In the genomic region with DNA sequence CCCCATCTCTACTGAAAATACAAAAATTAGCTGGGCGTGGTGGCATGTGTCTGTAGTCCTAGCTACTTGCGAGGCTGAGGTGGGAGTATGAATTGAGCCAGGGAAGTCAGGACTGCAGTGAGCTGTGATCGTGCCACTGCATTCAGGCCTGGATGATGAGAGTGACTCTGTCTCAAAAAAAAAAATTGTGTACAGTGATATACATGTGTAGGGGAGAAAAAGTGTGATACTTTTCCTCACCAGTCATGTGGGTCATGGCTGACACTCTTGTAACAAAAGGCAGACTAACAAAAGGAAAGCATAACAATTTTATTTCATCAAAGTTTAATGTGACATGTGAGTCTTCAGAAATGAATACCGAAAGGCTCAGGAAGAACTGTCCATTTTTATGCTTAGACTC, we compare ENCODE assay signal across 20 cellular contexts. TPM values are rescaled to one million over a fixed set of nuclear protein-coding genes. Genes with fewer than 3 reads are reported as not detected.
A peak's percentile ranks its signal among the peaks of the same experiment; 100 is the strongest.
DNase-seq lines count a peak whose midpoint lies in the region; ATAC-seq and TF ChIP-seq lines count a peak whose summit lies in the region.
"Had no signal": no experiment of that assay in that cellular context is flagged by ENCODE, and none has a peak within 500 bp of the region (broad histone marks: within the 10 kb centered on the region; RNA-seq: fewer than 3 reads in every experiment).

No MANE protein-coding gene starts in this region.

- no peak overlapping the region for H2BK5ac ChIP-seq in IMR-90 (ENCODE audit: low read depth, low read length, poor library complexity, severe bottlenecking)

- H3K9me3 Mint-ChIP-seq in activated CD4-positive, alpha-beta T cell treated with anti-CD3 and anti-CD28 coated beads for 36 hours (ENCODE audit: low read depth) = no peaks in the 10 kb centered on the region
- H3K9me3 Mint-ChIP-seq in activated naive CD8-positive, alpha-beta T cell treated with anti-CD3 and anti-CD28 coated beads, Interleukin-2, amount 50 U/mL, for 24 hours = no peaks in the 10 kb centered on the region
- H3K9me3 Mint-ChIP-seq: CD4-positive, alpha-beta memory T cell; central memory CD8-positive, alpha-beta T cell had no signal

- H3K9me3 ChIP-seq in IMR-90 (ENCODE audit: control insufficient read depth, insufficient read depth, low read length) (no peaks in the 10 kb centered on the region), vagina (no peaks in the 10 kb centered on the region)
- H3K9me3 ChIP-seq: right lobe of liver, transverse colon had no signal

- H3K4me1 ChIP-seq in IMR-90 (ENCODE audit: control insufficient read depth, insufficient read depth, low read length) (peaks cover 2% of the 10 kb centered on the region), vagina (no peaks in the 10 kb centered on the region)

- peaks cover 25% of the 10 kb centered on the region for H3K4me1 Mint-ChIP-seq in activated CD4-positive, alpha-beta T cell treated with anti-CD3 and anti-CD28 coated beads for 36 hours
- peaks cover 27% of the 10 kb centered on the region for H3K4me1 Mint-ChIP-seq in activated naive CD8-positive, alpha-beta T cell treated with anti-CD3 and anti-CD28 coated beads, Interleukin-2, amount 50 U/mL, for 24 hours
- H3K4me1 Mint-ChIP-seq: central memory CD8-positive, alpha-beta T cell had no signal

- H4K20me1 ChIP-seq in IMR-90 (ENCODE audit: insufficient read depth, low read length) = no peaks in the 10 kb centered on the region

- H4K5ac ChIP-seq in IMR-90 (ENCODE audit: low read depth, low read length) = no peak overlapping the region

- H3K14ac ChIP-seq in IMR-90 (replicated peaks; ENCODE audit: low read depth, low read length) = no peak overlapping the region

- DNase-seq in activated CD4-positive, alpha-beta T cell treated with anti-CD3 and anti-CD28 coated beads for 36 hours = peak; percentile 20
- DNase-seq in activated CD4-positive, alpha-beta T cell treated with anti-CD3 and anti-CD28 coated beads, Interleukin-2, amount 50 U/mL, for 4 hours = no peak
- DNase-seq in IMR-90 (no peak), vagina (ENCODE audit: extremely low spot score in 2 of 2) (no peak), AG20443 (ENCODE audit: low spot score) (no peak), COLO829 (ENCODE audit: low spot score) (no peak)
- DNase-seq in activated naive CD8-positive, alpha-beta T cell treated with anti-CD3 and anti-CD28 coated beads, Interleukin-2, amount 50 U/mL, for 24 hours = peak; percentile 22
- DNase-seq: CD4-positive, alpha-beta memory T cell; left colon; NCI-H1417 treated with DMSO at 0.1 percent for 48 hours; NCI-H446 treated with DMSO at 0.1 percent for 48 hours; nucleus accumbens; right lobe of liver; transverse colon had no signal

- H3K4me3 ChIP-seq in IMR-90 (ENCODE audit: insufficient read depth, low read depth, low read length) (no peak overlapping the region), vagina (no peak overlapping the region)
- H3K4me3 ChIP-seq: right lobe of liver, transverse colon had no signal

- peak overlapping the region; percentile 43 for H2AK5ac ChIP-seq in IMR-90 (ENCODE audit: low read depth, low read length)

- 100% methylated on average over 1 of the region's 4 CpGs; no CpG with 5 or more reads in 1 of the 2 experiments for WGBS in IMR-90 (ENCODE audit: extremely low coverage in 2 of 2, insufficient read length in 1 of 2), 2 experiments

- 0 out of 2 replicates have a peak, but pooled peaks cover 5% of the 10 kb centered on the region for H3K9me1 ChIP-seq in IMR-90 (ENCODE audit: insufficient read depth, low read length)

- no peak for TF ChIP-seq RAD21 in IMR-90 (IDR thresholded peaks at IDR 0.05; ENCODE audit: low read length)

- H3K4me2 ChIP-seq in IMR-90 (ENCODE audit: low read depth, low read length) = no peak overlapping the region

- TF ChIP-seq CTCF in IMR-90 (conservative IDR thresholded peaks at IDR 0.05; ENCODE audit: low read depth, low read length) (no peak), vagina (IDR thresholded peaks at IDR 0.05) (no peak)

- H3K27me3 Mint-ChIP-seq in activated CD4-positive, alpha-beta T cell treated with anti-CD3 and anti-CD28 coated beads for 36 hours = peaks cover 32% of the 10 kb centered on the region
- peaks cover 39% of the 10 kb centered on the region for H3K27me3 Mint-ChIP-seq in activated naive CD8-positive, alpha-beta T cell treated with anti-CD3 and anti-CD28 coated beads, Interleukin-2, amount 50 U/mL, for 24 hours

- no peak overlapping the region for H3K9ac ChIP-seq in IMR-90 (ENCODE audit: low read depth, low read length)

- CTCF ChIA-PET in activated CD4-positive, alpha-beta T cell treated with anti-CD3 and anti-CD28 coated beads for 36 hours (lab: Charles Lee) = interaction anchor here (0.6 to 3.0 kb wide), 7 partner anchors 9 to 1016 kb away, joined by 3 to 13 read pairs (median 4); partner anchors contain the start of gene ITFG1
- CTCF ChIA-PET in IMR-90 (lab: Yijun Ruan, JAX) = interaction anchor here (1.0 to 1.5 kb wide), 2 partner anchors 425 to 1016 kb away, joined by 4 to 7 read pairs; no protein-coding TSS in a partner anchor

- H2BK120ac ChIP-seq in IMR-90 (ENCODE audit: low read depth, low read length) = peak overlapping the region; percentile 52; the same call in 1 of the 2 replicates

- no peaks in the 10 kb centered on the region for H3K36me3 ChIP-seq in IMR-90 (ENCODE audit: control insufficient read depth, insufficient read depth, low read length)
- H3K36me3 ChIP-seq in vagina = no peaks in the 10 kb centered on the region
- H3K36me3 ChIP-seq: right lobe of liver, transverse colon had no signal

- dilution Hi-C loops in IMR-90 (cut with HindIII; ENCODE audit: low sequenced_read_pairs, unreplicated experiment) = no loop called here

- H3K27me3 ChIP-seq in IMR-90 (ENCODE audit: control insufficient read depth, insufficient read depth, low read length) = no peaks in the 10 kb centered on the region
- no peaks in the 10 kb centered on the region for H3K27me3 ChIP-seq in vagina
- H3K27me3 ChIP-seq: right lobe of liver had no signal

- H2AFZ ChIP-seq in IMR-90 (replicated peaks; ENCODE audit: low read length, poor library complexity) = no peak overlapping the region

- H3K36me3 Mint-ChIP-seq in activated CD4-positive, alpha-beta T cell treated with anti-CD3 and anti-CD28 coated beads for 36 hours (ENCODE audit: low read depth) = no peaks in the 10 kb centered on the region
- H3K36me3 Mint-ChIP-seq in activated naive CD8-positive, alpha-beta T cell treated with anti-CD3 and anti-CD28 coated beads, Interleukin-2, amount 50 U/mL, for 24 hours (ENCODE audit: low read depth) = no peaks in the 10 kb centered on the region
- H3K36me3 Mint-ChIP-seq: activated CD8-positive, alpha-beta memory T cell treated with anti-CD3 and anti-CD28 coated beads, Interleukin-2, amount 10 ng/mL, durations not matched to agents 7 days and 5 days; CD4-positive, alpha-beta memory T cell had no signal

- peak overlapping the region; percentile 22; the same call in 1 of the 2 replicates for H4K91ac ChIP-seq in IMR-90 (ENCODE audit: insufficient read depth, low read depth, low read length)

- ATAC-seq in activated CD4-positive, alpha-beta T cell treated with anti-CD3 and anti-CD28 coated beads for 36 hours = peak; percentile 60
- ATAC-seq in GM19395 (IDR thresholded peaks at IDR 0.05; ENCODE audit: unreplicated experiment) (peak; percentile 17), IMR-90 (ENCODE audit: low read depth) (no peak)
- ATAC-seq in activated naive CD8-positive, alpha-beta T cell treated with anti-CD3 and anti-CD28 coated beads, Interleukin-2, amount 50 U/mL, for 24 hours = peak; percentile 48
- ATAC-seq: left colon, right lobe of liver had no signal

- H3K27ac ChIP-seq in IMR-90 (ENCODE audit: insufficient read depth, low read length) (no peak overlapping the region), vagina (no peak overlapping the region)
- H3K27ac ChIP-seq: right lobe of liver, transverse colon had no signal

- no peak overlapping the region for H2AK9ac ChIP-seq in IMR-90 (replicated peaks; ENCODE audit: low read depth, low read length, poor library complexity)

- POLR2A ChIA-PET in activated CD4-positive, alpha-beta T cell treated with anti-CD3 and anti-CD28 coated beads for 36 hours (lab: Charles Lee) = interaction anchor here (0.7 kb wide), 1 partner anchor 147 kb away, joined by 3 read pairs; no protein-coding TSS in a partner anchor
- POLR2A ChIA-PET in IMR-90 (lab: Charles Lee; ENCODE audit: unreplicated experiment) = no interaction called here

- no peak overlapping the region for H3K56ac ChIP-seq in IMR-90 (ENCODE audit: extremely low read depth, insufficient read depth, low read length)

- H3K27ac Mint-ChIP-seq in activated CD4-positive, alpha-beta T cell treated with anti-CD3 and anti-CD28 coated beads for 36 hours = peak overlapping the region; percentile 23
- H3K27ac Mint-ChIP-seq in activated naive CD8-positive, alpha-beta T cell treated with anti-CD3 and anti-CD28 coated beads, Interleukin-2, amount 50 U/mL, for 24 hours = peak overlapping the region; percentile 94

- H3K4me3 Mint-ChIP-seq in activated CD4-positive, alpha-beta T cell treated with anti-CD3 and anti-CD28 coated beads for 36 hours = peak overlapping the region; percentile 30
- H3K4me3 Mint-ChIP-seq in activated naive CD8-positive, alpha-beta T cell treated with anti-CD3 and anti-CD28 coated beads, Interleukin-2, amount 50 U/mL, for 24 hours = peak overlapping the region; percentile 67
- H3K4me3 Mint-ChIP-seq: CD4-positive, alpha-beta memory T cell; central memory CD8-positive, alpha-beta T cell had no signal

- no peak overlapping the region for H3K23ac ChIP-seq in IMR-90 (ENCODE audit: low read depth, low read length)

- intact Hi-C loops in activated CD4-positive, alpha-beta T cell treated with anti-CD3 and anti-CD28 coated beads for 36 hours (cut with DNase I, micrococcal nuclease) = loop anchor here (1.0 to 10.0 kb wide), 13 partner anchors 34 to 1209 kb away; partner anchors contain the start of genes ITFG1 (in 1 of the 2), NETO2 (in 1 of the 2) and PHKB (in 1 of the 2)
- intact Hi-C loops in IMR-90 (cut with micrococcal nuclease) (loop anchor here (2.0 to 10.0 kb wide), 5 partner anchors 103 to 1121 kb away; no protein-coding TSS in a partner anchor), vagina (cut with DNase I) (loop anchor here (5.0 kb wide), 1 partner anchor 1015 kb away; the partner anchor contains the start of gene NETO2)

- no peak overlapping the region for H3K18ac ChIP-seq in IMR-90 (ENCODE audit: low read depth, low read length)

- no peak overlapping the region for H2BK15ac ChIP-seq in IMR-90 (ENCODE audit: low read depth, low read length)

- in situ Hi-C loops in IMR-90 (cut with MboI; ENCODE audit: low sequenced_read_pairs) = loop anchor here (5.0 to 25.0 kb wide), 3 partner anchors 105 to 695 kb away; partner anchors contain the start of genes ITFG1 and PHKB

- no TSS peak for BruUV-seq in IMR-90 (replicated peaks; lab: Mats Ljungman, UMichigan)

- no peaks in the 10 kb centered on the region for H3K79me1 ChIP-seq in IMR-90 (ENCODE audit: low read depth in 1 of 2, low read length in 2 of 2)

- H3K4ac ChIP-seq in IMR-90 (ENCODE audit: low read depth, low read length) = no peak overlapping the region; the same call in 1 of the 2 replicates

- H2BK20ac ChIP-seq in IMR-90 (ENCODE audit: low read depth, low read length) = peak overlapping the region; percentile 72; the same call in 1 of the 2 replicates

- no peak overlapping the region for H4K8ac ChIP-seq in IMR-90 (ENCODE audit: low read depth in 2 of 2, low read length in 2 of 2)

- TF ChIP-seq POLR2A in IMR-90 (IDR thresholded peaks at IDR 0.05; ENCODE audit: low read depth, low read length) = no peak
- TF ChIP-seq POLR2A in vagina (IDR thresholded peaks at IDR 0.05) = no peak

RNA-seq across cellular contexts. Expression of gene ABCC12, which starts 2.0 kb away (rescaled TPM):
- not detected for total RNA-seq in activated CD4-positive, alpha-beta T cell treated with anti-CD3 and anti-CD28 coated beads for 36 hours
- total RNA-seq in IMR-90 (2012; rRNA removed) (under 0.01 TPM in 2 replicates), vagina (not detected)
- polyA plus RNA-seq in IMR-90 (2012; rRNA removed) = not detected in 2 replicates
- polyA plus RNA-seq in IMR-90 (2012; cell fraction: cytosol; rRNA removed) = not detected in 2 replicates
- polyA plus RNA-seq in IMR-90 (2012; cell fraction: nucleus; rRNA removed; ENCODE audit: low replicate concordance) = 0.03 and 0.05 TPM in 2 replicates
- total RNA-seq: activated CD8-positive, alpha-beta memory T cell treated with anti-CD3 and anti-CD28 coated beads, Interleukin-2, amount 10 ng/mL, durations not matched to agents 7 days and 5 days; CD4-positive, alpha-beta memory T cell; left colon; LHCN-M2; mononuclear cell; SK-MEL-5; transverse colon had no signal
- polyA plus RNA-seq: CD4-positive, alpha-beta memory T cell had no signal

Comparison
In these comparisons a context has a peak if more than half of its experiments do, and no peak if none do; other contexts are left out.
1. DNase-seq: peak in activated CD4-positive, alpha-beta T cell treated with anti-CD3 and anti-CD28 coated beads for 36 hours (single experiment) and activated naive CD8-positive, alpha-beta T cell treated with anti-CD3 and anti-CD28 coated beads, Interleukin-2, amount 50 U/mL, for 24 hours (single experiment); none in activated CD4-positive, alpha-beta T cell treated with anti-CD3 and anti-CD28 coated beads, Interleukin-2, amount 50 U/mL, for 4 hours (0 of 2), IMR-90 (single experiment), vagina (0 of 2), AG20443 (single experiment) and COLO829 (single experiment).